2 cellular contexts compared by ENCODE assay signal in the genomic region with DNA sequence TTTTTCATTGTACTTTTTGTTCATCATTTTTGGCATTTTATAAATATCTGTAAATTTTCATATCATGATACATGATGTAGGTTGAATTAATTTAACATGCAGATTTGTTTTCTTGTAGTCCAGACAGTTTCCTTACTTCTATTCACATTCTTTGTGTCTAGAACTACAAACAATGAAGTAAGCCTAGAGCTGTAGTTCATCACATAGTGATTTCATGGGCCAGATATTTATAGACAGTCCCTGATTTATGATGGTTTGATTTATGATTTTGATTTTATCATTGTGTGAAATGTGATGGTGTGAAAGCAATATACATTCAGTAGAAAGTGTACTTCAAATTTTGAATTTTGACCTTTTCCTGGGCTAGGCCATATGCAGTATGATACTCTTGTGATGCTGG.
TF ChIP-seq lines count a peak whose summit lies in the region.

No MANE protein-coding gene starts in this region.

TF ChIP-seq in SK-N-SH, 30 proteins besides CTCF, POLR2A, EP300 and RAD21 (continued from another document):
- TF ChIP-seq, protein P1, sequence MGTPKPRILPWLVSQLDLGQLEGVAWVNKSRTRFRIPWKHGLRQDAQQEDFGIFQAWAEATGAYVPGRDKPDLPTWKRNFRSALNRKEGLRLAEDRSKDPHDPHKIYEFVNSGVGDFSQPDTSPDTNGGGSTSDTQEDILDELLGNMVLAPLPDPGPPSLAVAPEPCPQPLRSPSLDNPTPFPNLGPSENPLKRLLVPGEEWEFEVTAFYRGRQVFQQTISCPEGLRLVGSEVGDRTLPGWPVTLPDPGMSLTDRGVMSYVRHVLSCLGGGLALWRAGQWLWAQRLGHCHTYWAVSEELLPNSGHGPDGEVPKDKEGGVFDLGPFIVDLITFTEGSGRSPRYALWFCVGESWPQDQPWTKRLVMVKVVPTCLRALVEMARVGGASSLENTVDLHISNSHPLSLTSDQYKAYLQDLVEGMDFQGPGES (IDR thresholded peaks at IDR 0.05; ENCODE audit: low read depth, low read length), result no peak
- TF ChIP-seq, protein P2, sequence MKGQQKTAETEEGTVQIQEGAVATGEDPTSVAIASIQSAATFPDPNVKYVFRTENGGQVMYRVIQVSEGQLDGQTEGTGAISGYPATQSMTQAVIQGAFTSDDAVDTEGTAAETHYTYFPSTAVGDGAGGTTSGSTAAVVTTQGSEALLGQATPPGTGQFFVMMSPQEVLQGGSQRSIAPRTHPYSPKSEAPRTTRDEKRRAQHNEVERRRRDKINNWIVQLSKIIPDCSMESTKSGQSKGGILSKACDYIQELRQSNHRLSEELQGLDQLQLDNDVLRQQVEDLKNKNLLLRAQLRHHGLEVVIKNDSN (IDR thresholded peaks at IDR 0.05; ENCODE audit: borderline replicate concordance, low read depth), result no peak
- TF ChIP-seq RXRA (IDR thresholded peaks at IDR 0.05; ENCODE audit: borderline replicate concordance, low read depth), result no peak
- TF ChIP-seq EZH2phosphoT487 (IDR thresholded peaks at IDR 0.05; ENCODE audit: borderline replicate concordance, low read depth), result no peak

TF ChIP-seq in WTC11, 78 proteins besides CTCF, POLR2A, EP300 and RAD21 (continued from another document):
- no peak for TF ChIP-seq JUN (CRISPR knock-in tag; IDR thresholded peaks at IDR 0.05)
- TF ChIP-seq, protein P3, sequence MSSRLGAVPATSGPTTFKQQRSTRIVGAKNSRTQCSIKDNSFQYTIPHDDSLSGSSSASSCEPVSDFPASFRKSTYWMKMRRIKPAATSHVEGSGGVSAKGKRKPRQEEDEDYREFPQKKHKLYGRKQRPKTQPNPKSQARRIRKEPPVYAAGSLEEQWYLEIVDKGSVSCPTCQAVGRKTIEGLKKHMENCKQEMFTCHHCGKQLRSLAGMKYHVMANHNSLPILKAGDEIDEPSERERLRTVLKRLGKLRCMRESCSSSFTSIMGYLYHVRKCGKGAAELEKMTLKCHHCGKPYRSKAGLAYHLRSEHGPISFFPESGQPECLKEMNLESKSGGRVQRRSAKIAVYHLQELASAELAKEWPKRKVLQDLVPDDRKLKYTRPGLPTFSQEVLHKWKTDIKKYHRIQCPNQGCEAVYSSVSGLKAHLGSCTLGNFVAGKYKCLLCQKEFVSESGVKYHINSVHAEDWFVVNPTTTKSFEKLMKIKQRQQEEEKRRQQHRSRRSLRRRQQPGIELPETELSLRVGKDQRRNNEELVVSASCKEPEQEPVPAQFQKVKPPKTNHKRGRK (CRISPR knock-in tag; IDR thresholded peaks at IDR 0.05; ENCODE audit: borderline replicate concordance), result no peak
- no peak for TF ChIP-seq CREM (CRISPR knock-in tag; IDR thresholded peaks at IDR 0.05)
- TF ChIP-seq ZNF416 (CRISPR knock-in tag; IDR thresholded peaks at IDR 0.05), result no peak
TF ChIP-seq in WTC11: peak in this region for 0.
